Comparison of ENCODE assay signal across 10 cellular contexts in the genomic region with DNA sequence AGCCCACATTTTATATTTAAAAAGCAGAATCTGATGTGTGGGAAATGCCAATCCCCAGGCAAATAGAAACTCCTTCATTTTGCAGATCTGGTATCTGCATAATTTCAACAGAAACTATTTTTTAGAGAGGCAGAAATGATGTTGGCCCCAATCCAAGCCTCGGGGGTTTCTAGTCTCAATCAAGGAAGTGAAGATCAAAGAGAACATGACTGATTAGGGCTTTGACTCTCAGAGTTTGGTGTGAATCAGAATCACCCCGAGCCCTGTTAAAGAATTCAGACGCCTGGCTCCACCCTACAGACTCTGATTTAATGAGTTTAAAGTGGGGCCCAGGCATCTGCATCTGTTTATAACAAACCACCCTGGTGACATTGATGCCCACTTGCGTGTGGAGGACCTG. TPM values are rescaled to one million over a fixed set of nuclear protein-coding genes. Genes with fewer than 3 reads are reported as not detected.
DNase-seq lines count a peak whose midpoint lies in the region; ATAC-seq and TF ChIP-seq lines count a peak whose summit lies in the region.
"Had no signal": no experiment of that assay in that cellular context is flagged by ENCODE, and none has a peak within 500 bp of the region (broad histone marks: within the 10 kb centered on the region; RNA-seq: fewer than 3 reads in every experiment).

No MANE protein-coding gene starts in this region.

- H3K9ac ChIP-seq in BLaER1 treated with 17β-estradiol and CSF1 and Interleukin-3, amounts not matched to agents 10 nM and 100 nM, result no peak overlapping the region

- peaks cover 4% of the 10 kb centered on the region for H3K27me3 Mint-ChIP-seq in nephron progenitor cell (ENCODE audit: low read depth, poor library complexity)

- peaks cover 10 to 29% (median 24%) of the 10 kb centered on the region in 10 experiments for H3K4me1 ChIP-seq in BLaER1 treated with 17β-estradiol and CSF1 and Interleukin-3, amounts not matched to agents 10 nM and 100 nM

- no peak for ATAC-seq in GM18519 (IDR thresholded peaks at IDR 0.05; ENCODE audit: low FRiP score, unreplicated experiment)

- H3K36me3 ChIP-seq in BLaER1 treated with 17β-estradiol and CSF1 and Interleukin-3, amounts not matched to agents 10 nM and 100 nM, result no peaks in the 10 kb centered on the region
- H3K36me3 ChIP-seq: tibial artery had no signal

- H3K27ac ChIP-seq in BLaER1 treated with 17β-estradiol and CSF1 and Interleukin-3, amounts not matched to agents 10 nM and 100 nM, result no peak overlapping the region
- H3K27ac ChIP-seq: C4-2B, tibial artery had no signal

- H3K9me3 ChIP-seq in BLaER1 treated with 17β-estradiol and CSF1 and Interleukin-3, amounts not matched to agents 10 nM and 100 nM (replicated peaks in 1 of 11), result no peaks in the 10 kb centered on the region
- H3K9me3 ChIP-seq: tibial artery had no signal

- H3K27ac Mint-ChIP-seq in nephron progenitor cell, result peak overlapping the region; percentile 88

- H3K4me3 Mint-ChIP-seq in nephron progenitor cell, result no peak overlapping the region

- DNase-seq in M059J (ENCODE audit: low read depth) (peak; percentile 63), activated T-cell treated with anti-CD3 and anti-CD28 coated beads for 48 hours (ENCODE audit: low read depth) (peak; percentile 53), nephron progenitor cell (no peak), NCI-H2227 treated with DMSO at 0.1 percent for 48 hours (lab: John Stamatoyannopoulos, UW) (no peak), SIG-M5 (lab: John Stamatoyannopoulos, UW) (no peak), superior temporal gyrus (ENCODE audit: extremely low spot score) (no peak)
- DNase-seq: tibial artery had no signal

- no peaks in the 10 kb centered on the region for H3K27me3 ChIP-seq in BLaER1 treated with 17β-estradiol and CSF1 and Interleukin-3, amounts not matched to agents 10 nM and 100 nM
- H3K27me3 ChIP-seq: tibial artery had no signal

- no peaks in the 10 kb centered on the region for H3K9me3 Mint-ChIP-seq in nephron progenitor cell

- no peak overlapping the region for H3K4me3 ChIP-seq in BLaER1 treated with 17β-estradiol and CSF1 and Interleukin-3, amounts not matched to agents 10 nM and 100 nM
- H3K4me3 ChIP-seq: tibial artery had no signal

- H3K36me3 Mint-ChIP-seq in nephron progenitor cell (ENCODE audit: low read depth), result no peaks in the 10 kb centered on the region

- peaks cover 15% of the 10 kb centered on the region for H3K4me1 Mint-ChIP-seq in nephron progenitor cell

- no peak for TF ChIP-seq CTCF in nephron progenitor cell (IDR thresholded peaks at IDR 0.05)

- peak overlapping the region in 8 of 11 experiments; percentile 26 to 83 (median 59); a peak in 12 of 22 replicates for H3K4me2 ChIP-seq in BLaER1 treated with 17β-estradiol and CSF1 and Interleukin-3, amounts not matched to agents 10 nM and 100 nM

- H4K20me1 ChIP-seq in BLaER1 treated with 17β-estradiol and CSF1 and Interleukin-3, amounts not matched to agents 10 nM and 100 nM, result 0 out of 22 replicates have a peak, but pooled peaks cover 0 to 6% (median 0%) of the 10 kb centered on the region in 11 experiments

RNA-seq across cellular contexts. Expression of gene UBE2H, which starts 36.7 kb away (rescaled TPM):
- total RNA-seq in M059J (2014; rRNA removed; shearing (Covaris generic)), result 60.5 and 98.3 TPM in 2 replicates

Comparison
In these comparisons a context has a peak if more than half of its experiments do, and no peak if none do; other contexts are left out.
1. DNase-seq: peak in M059J (single experiment) and activated T-cell treated with anti-CD3 and anti-CD28 coated beads for 48 hours (single experiment); none in nephron progenitor cell (single experiment), NCI-H2227 treated with DMSO at 0.1 percent for 48 hours (single experiment), SIG-M5 (single experiment) and superior temporal gyrus (single experiment).